In genomic region chr12:123942911-123943648, GRCh38 we compare ENCODE assay signal across 14 cellular contexts. TPM values are rescaled to one million over a fixed set of nuclear protein-coding genes. Genes with fewer than 3 reads are reported as not detected.
A peak's percentile ranks its signal among the peaks of the same experiment; 100 is the strongest.
DNase-seq lines count a peak whose midpoint lies in the region; FAIRE-seq and TF ChIP-seq lines count a peak whose summit lies in the region.
"Had no signal": no experiment of that assay in that cellular context is flagged by ENCODE, and none has a peak within 500 bp of the region (broad histone marks: within the 10 kb centered on the region; RNA-seq: fewer than 3 reads in every experiment).

No MANE protein-coding gene starts in this region.

- 0 out of 2 replicates have a peak overlapping the region, but pooled peaks have one; percentile 18 for H3K4me2 ChIP-seq in BLaER1
- H3K4me2 ChIP-seq in osteoblast (ENCODE audit: insufficient read depth, low read length): peak overlapping the region; percentile 67

- H3K27ac Mint-ChIP-seq in endothelial cell (ENCODE audit: unreplicated experiment): no peak overlapping the region
- H3K27ac Mint-ChIP-seq: activated naive CD4-positive, alpha-beta T cell treated with anti-CD3 and anti-CD28 coated beads, Interleukin-2, amount 10 ng/mL, durations not matched to agents 7 days and 5 days; stimulated activated naive B cell treated with anti-CD40 and anti-IgM and Interleukin-4, amounts not matched to agents 10 μg/mL and 1 μg/mL and 100 μg/mL, for 72 hours; T-helper 1 cell treated with Interleukin-12 subunit alpha and Interleukin-12 subunit beta and Interleukin-4 antibody, amounts not matched to agents 30 μg/mL and 1 μg/mL, for 36 hours had no signal

- H3K36me3 ChIP-seq in BLaER1 (peaks cover 37% of the 10 kb centered on the region), osteoblast (ENCODE audit: insufficient read depth, low read length) (peaks cover 47% of the 10 kb centered on the region)

- peaks cover 40% of the 10 kb centered on the region for H3K36me3 Mint-ChIP-seq in endothelial cell (ENCODE audit: low read depth, unreplicated experiment)

- peaks cover 14% of the 10 kb centered on the region for H3K79me2 ChIP-seq in osteoblast (ENCODE audit: insufficient read depth, low read length)

- DNase-seq in T1000 (lab: John Stamatoyannopoulos, UW) (peak; percentile 6), endothelial cell (ENCODE audit: low spot score) (no peak), osteoblast (ENCODE audit: insufficient read length, low spot score, missing footprints) (peak; percentile 90), HTR-8/SVneo (ENCODE audit: insufficient read length, low spot score) (no peak), UCSD-AML1 (lab: John Stamatoyannopoulos, UW; ENCODE audit: unreplicated experiment) (no peak), anterior cingulate cortex (lab: John Stamatoyannopoulos, UW) (no peak), NCI-H2081 (lab: John Stamatoyannopoulos, UW) (no peak)
- DNase-seq: activated naive CD4-positive, alpha-beta T cell treated with anti-CD3 and anti-CD28 coated beads, Interleukin-2, amount 10 ng/mL, durations not matched to agents 7 days and 5 days; DMS 273 treated with DMSO at 0.1 percent for 48 hours; NCI-H1105; stimulated activated naive B cell treated with anti-CD40 and anti-IgM and Interleukin-4, amounts not matched to agents 10 μg/mL and 1 μg/mL and 100 μg/mL, for 72 hours had no signal

- H3K4me1 ChIP-seq in BLaER1: peaks cover 26% of the 10 kb centered on the region
- H3K4me1 ChIP-seq in osteoblast (ENCODE audit: insufficient read depth, low read length): peaks cover 27% of the 10 kb centered on the region

- no peak for FAIRE-seq in HTR-8/SVneo (lab: Jason Lieb, UNC)

- H3K9me3 Mint-ChIP-seq in endothelial cell (ENCODE audit: unreplicated experiment): peaks cover 8% of the 10 kb centered on the region
- H3K9me3 Mint-ChIP-seq: T-helper 1 cell treated with Interleukin-12 subunit alpha and Interleukin-12 subunit beta and Interleukin-4 antibody, amounts not matched to agents 30 μg/mL and 1 μg/mL, for 36 hours had no signal

- H3K27me3 Mint-ChIP-seq in endothelial cell (ENCODE audit: unreplicated experiment): peaks cover 8% of the 10 kb centered on the region
- H3K27me3 Mint-ChIP-seq: activated naive CD4-positive, alpha-beta T cell treated with anti-CD3 and anti-CD28 coated beads, Interleukin-2, amount 10 ng/mL, durations not matched to agents 7 days and 5 days; stimulated activated naive B cell treated with anti-CD40 and anti-IgM and Interleukin-4, amounts not matched to agents 10 μg/mL and 1 μg/mL and 100 μg/mL, for 72 hours had no signal

- no peak overlapping the region for H3K27ac ChIP-seq in BLaER1
- H3K27ac ChIP-seq in osteoblast (ENCODE audit: low read depth, low read length): peak overlapping the region; percentile 92

- no peaks in the 10 kb centered on the region for H3K27me3 ChIP-seq in BLaER1
- H3K27me3 ChIP-seq in osteoblast (ENCODE audit: insufficient read depth, low read length): no peaks in the 10 kb centered on the region

- TF ChIP-seq CTCF in endothelial cell (IDR thresholded peaks at IDR 0.05; ENCODE audit: unreplicated experiment): no peak
- TF ChIP-seq CTCF in osteoblast (IDR thresholded peaks at IDR 0.05; ENCODE audit: extremely low read depth, low read depth, low read length): no peak

- H3K9me3 ChIP-seq in BLaER1 (peaks cover 10% of the 10 kb centered on the region), osteoblast (ENCODE audit: low read depth, low read length) (peaks cover 7% of the 10 kb centered on the region)

- peak overlapping the region; percentile 83 for H3K4me3 Mint-ChIP-seq in endothelial cell (ENCODE audit: unreplicated experiment)
- H3K4me3 Mint-ChIP-seq: activated naive CD4-positive, alpha-beta T cell treated with anti-CD3 and anti-CD28 coated beads, Interleukin-2, amount 10 ng/mL, durations not matched to agents 7 days and 5 days; stimulated activated naive B cell treated with anti-CD40 and anti-IgM and Interleukin-4, amounts not matched to agents 10 μg/mL and 1 μg/mL and 100 μg/mL, for 72 hours; T-helper 1 cell treated with Interleukin-12 subunit alpha and Interleukin-12 subunit beta and Interleukin-4 antibody, amounts not matched to agents 30 μg/mL and 1 μg/mL, for 36 hours had no signal

- H2AFZ ChIP-seq in osteoblast (ENCODE audit: low read length): no peak overlapping the region

- H4K20me1 ChIP-seq in BLaER1: no peaks in the 10 kb centered on the region
- H4K20me1 ChIP-seq in osteoblast (ENCODE audit: insufficient read depth, low read length): peaks cover 20% of the 10 kb centered on the region

- H3K4me1 Mint-ChIP-seq in endothelial cell (ENCODE audit: unreplicated experiment): peaks cover 4% of the 10 kb centered on the region

- H3K4me3 ChIP-seq in BLaER1 (no peak overlapping the region), osteoblast (ENCODE audit: insufficient read depth, low read length) (peak overlapping the region; percentile 11)
- H3K4me3 ChIP-seq: skin epidermis had no signal

- no peak overlapping the region for H3K9ac ChIP-seq in BLaER1

RNA-seq across cellular contexts. Expression of gene CCDC92, which starts 29.6 kb away (rescaled TPM):
- total RNA-seq in endothelial cell (ENCODE audit: unreplicated experiment) (25.0 TPM), osteoblast (25.7 and 29.5 TPM in 2 replicates)

RNA-seq across cellular contexts. Expression of gene ZNF664, which starts 29.9 kb away (rescaled TPM):
- 119 TPM for total RNA-seq in endothelial cell (ENCODE audit: unreplicated experiment)
- 95.2 and 114 TPM in 2 replicates for total RNA-seq in osteoblast

Comparison
In these comparisons a context has a peak if more than half of its experiments do, and no peak if none do; other contexts are left out.
1. DNase-seq: peak in T1000 (single experiment) and osteoblast (single experiment); none in endothelial cell (single experiment), HTR-8/SVneo (single experiment), UCSD-AML1 (single experiment), anterior cingulate cortex (0 of 58) and NCI-H2081 (0 of 2).